1 cellular context compared by ENCODE assay signal in genomic region chr6:118537579-118537978, GRCh38.
TF ChIP-seq lines count a peak whose summit lies in the region.

No MANE protein-coding gene starts in this region.

TF ChIP-seq in SK-N-SH, 30 proteins besides CTCF, POLR2A, EP300 and RAD21 (continued from another document):
- TF ChIP-seq EZH2phosphoT487 (IDR thresholded peaks at IDR 0.05; ENCODE audit: borderline replicate concordance, low read depth), result no peak
- TF ChIP-seq JUND (IDR thresholded peaks at IDR 0.05), result no peak
- no peak for TF ChIP-seq TAF1 (IDR thresholded peaks at IDR 0.05; ENCODE audit: borderline replicate concordance, low read depth, low read length)
- TF ChIP-seq SIN3A (IDR thresholded peaks at IDR 0.05; ENCODE audit: borderline replicate concordance, low read depth, low read length), result no peak
- TF ChIP-seq FOXJ3 (CRISPR knock-in tag; IDR thresholded peaks at IDR 0.05), result no peak
- no peak for TF ChIP-seq RFX5 (IDR thresholded peaks at IDR 0.05; ENCODE audit: low read length)
- TF ChIP-seq REST (IDR thresholded peaks at IDR 0.05; ENCODE audit: low read depth, low read length), result no peak
- TF ChIP-seq PBX3 (IDR thresholded peaks at IDR 0.05), result peak; percentile 82
- TF ChIP-seq YY1 (IDR thresholded peaks at IDR 0.05; ENCODE audit: low read depth), result no peak
- no peak for TF ChIP-seq FOSL2 (IDR thresholded peaks at IDR 0.05; ENCODE audit: borderline replicate concordance, low read depth)
- TF ChIP-seq NRF1 (IDR thresholded peaks at IDR 0.05; ENCODE audit: low read depth, low read length), result no peak
- no peak for TF ChIP-seq MAX (IDR thresholded peaks at IDR 0.05; ENCODE audit: low read depth)
- TF ChIP-seq TEAD4 (IDR thresholded peaks at IDR 0.05; ENCODE audit: borderline replicate concordance, insufficient read depth), result no peak
- no peak for TF ChIP-seq RCOR1 (IDR thresholded peaks at IDR 0.05; ENCODE audit: low read length)
- no peak for TF ChIP-seq ZBTB33 (IDR thresholded peaks at IDR 0.05; ENCODE audit: borderline replicate concordance, low read depth)
- TF ChIP-seq SMC3 (IDR thresholded peaks at IDR 0.05; ENCODE audit: low read depth, low read length), result no peak
